In genomic region chr20:63273635-63274380, GRCh38 we compare ENCODE assay signal across 8 cellular contexts. TPM values are rescaled to one million over a fixed set of nuclear protein-coding genes. Genes with fewer than 3 reads are reported as not detected.
A peak's percentile ranks its signal among the peaks of the same experiment; 100 is the strongest.
DNase-seq lines count a peak whose midpoint lies in the region; ATAC-seq, FAIRE-seq and TF ChIP-seq lines count a peak whose summit lies in the region.

No MANE protein-coding gene starts in this region.

- peak overlapping the region; percentile 94 for H3K4me2 ChIP-seq in keratinocyte (ENCODE audit: control insufficient read depth, extremely low read depth, insufficient read depth, low read depth, low read length)

- H3K27ac ChIP-seq in keratinocyte (ENCODE audit: control insufficient read depth, insufficient read depth, low read length) (peak overlapping the region; percentile 75), thymus (ENCODE audit: low read depth) (no peak overlapping the region)

- TF ChIP-seq CTCF in HFF-Myc (IDR thresholded peaks at IDR 0.05; ENCODE audit: low read depth, low read length, missing control alignments) (no peak), keratinocyte (optimal IDR thresholded peaks at IDR 0.05 in 1 of 3, IDR thresholded peaks at IDR 0.05 in 1 of 3, conservative IDR thresholded peaks at IDR 0.05 in 1 of 3; ENCODE audit: extremely low read depth in 1 of 3, insufficient read depth in 2 of 3, low read length in 3 of 3) (no peak)

- H3K27me3 Mint-ChIP-seq in activated naive CD8-positive, alpha-beta T cell treated with anti-CD3 and anti-CD28 coated beads, Interleukin-2, amount 10 ng/mL, durations not matched to agents 7 days and 5 days = no peaks in the 10 kb centered on the region

- H3K9me3 Mint-ChIP-seq in activated naive CD8-positive, alpha-beta T cell treated with anti-CD3 and anti-CD28 coated beads, Interleukin-2, amount 10 ng/mL, durations not matched to agents 7 days and 5 days = no peaks in the 10 kb centered on the region

- peak overlapping the region; percentile 88 for H3K4me3 Mint-ChIP-seq in activated naive CD8-positive, alpha-beta T cell treated with anti-CD3 and anti-CD28 coated beads, Interleukin-2, amount 10 ng/mL, durations not matched to agents 7 days and 5 days

- POLR2A ChIA-PET in activated naive CD8-positive, alpha-beta T cell treated with anti-CD3 and anti-CD28 coated beads, Interleukin-2, amount 10 ng/mL, durations not matched to agents 7 days and 5 days (lab: Charles Lee) = interaction anchor here (1.0 to 1.6 kb wide), 3 partner anchors 10 to 480 kb away, joined by 3 to 4 read pairs (median 3); no protein-coding TSS in a partner anchor

- no peak overlapping the region for H2AFZ ChIP-seq in keratinocyte (ENCODE audit: control insufficient read depth, low read length)

- peak overlapping the region; percentile 79 for H3K27ac Mint-ChIP-seq in activated naive CD8-positive, alpha-beta T cell treated with anti-CD3 and anti-CD28 coated beads, Interleukin-2, amount 10 ng/mL, durations not matched to agents 7 days and 5 days

- peaks cover 13% of the 10 kb centered on the region for H4K20me1 ChIP-seq in keratinocyte (ENCODE audit: control insufficient read depth, extremely low read depth, insufficient read depth, low read length)

- H3K4me1 Mint-ChIP-seq in activated naive CD8-positive, alpha-beta T cell treated with anti-CD3 and anti-CD28 coated beads, Interleukin-2, amount 10 ng/mL, durations not matched to agents 7 days and 5 days = peaks cover 14% of the 10 kb centered on the region

- 75% methylated on average over 20 of the region's 20 CpGs for WGBS in thymus

- dilution Hi-C loops in keratinocyte (cut with MboI; ENCODE audit: extremely low pct_ligation_motif_present, low sequenced_read_pairs) = no loop called here

- FAIRE-seq in keratinocyte (lab: Jason Lieb, UNC) = no peak

- ATAC-seq in activated naive CD8-positive, alpha-beta T cell treated with anti-CD3 and anti-CD28 coated beads, Interleukin-2, amount 10 ng/mL, durations not matched to agents 7 days and 5 days (ENCODE audit: low read depth) = no peak

- peaks cover 17% of the 10 kb centered on the region for H3K4me1 ChIP-seq in keratinocyte (ENCODE audit: control insufficient read depth, extremely low read depth, insufficient read depth, low read length)
- H3K4me1 ChIP-seq in thymus (ENCODE audit: control insufficient read depth, insufficient read depth, low read length) = peaks cover 9% of the 10 kb centered on the region

- H3K9ac ChIP-seq in keratinocyte (ENCODE audit: control insufficient read depth, extremely low read depth, insufficient read depth, low read length) = peak overlapping the region; percentile 90

- H3K4me3 ChIP-seq in HFF-Myc (replicated peaks; ENCODE audit: low read depth, low read length) (peak overlapping the region; percentile 92), keratinocyte (ENCODE audit: control insufficient read depth in 2 of 3, extremely low read depth in 1 of 3, insufficient read depth in 2 of 3, low read depth in 1 of 3, low read length in 3 of 3) (peak overlapping the region; percentile 61 to 97 (median 91)), thymus (ENCODE audit: low read length) (peak overlapping the region; percentile 89)

- H3K79me2 ChIP-seq in keratinocyte (ENCODE audit: control insufficient read depth, insufficient read depth, low read length) = peaks cover 51% of the 10 kb centered on the region

- in situ Hi-C loops in ACHN (cut with HindIII; ENCODE audit: low pct_ligation_motif_present, low pct_unique_long_range_greater_than_20kb, low sequenced_read_pairs) = no loop called here

- DNase-seq in ACHN (peak; percentile 80), HFF-Myc (ENCODE audit: extremely low read depth, low read depth) (peak; percentile 26), keratinocyte (ENCODE audit: low read depth, low spot score) (no peak), inferior parietal cortex (ENCODE audit: extremely low spot score) (no peak), NK-92 (lab: John Stamatoyannopoulos, UW; ENCODE audit: unreplicated experiment) (no peak), SKM-1 (lab: John Stamatoyannopoulos, UW; ENCODE audit: unreplicated experiment) (no peak)
- no peak for DNase-seq in activated naive CD8-positive, alpha-beta T cell treated with anti-CD3 and anti-CD28 coated beads, Interleukin-2, amount 10 ng/mL, durations not matched to agents 7 days and 5 days

- H3K27me3 ChIP-seq in keratinocyte (ENCODE audit: control insufficient read depth, extremely low read depth, insufficient read depth, low read length) (no peaks in the 10 kb centered on the region), thymus (ENCODE audit: control insufficient read depth, insufficient read depth) (no peaks in the 10 kb centered on the region)

- H3K36me3 ChIP-seq in keratinocyte (ENCODE audit: control insufficient read depth in 2 of 2, extremely low read depth in 1 of 2, insufficient read depth in 2 of 2, low read length in 2 of 2) (peaks cover 17 to 24% of the 10 kb centered on the region in 2 experiments), thymus (ENCODE audit: control insufficient read depth, insufficient read depth) (peaks cover 35% of the 10 kb centered on the region)

- H3K9me3 ChIP-seq in keratinocyte (ENCODE audit: control insufficient read depth, low read depth, low read length) (no peaks in the 10 kb centered on the region), thymus (ENCODE audit: control insufficient read depth) (peaks cover 2% of the 10 kb centered on the region)

- peaks cover 2% of the 10 kb centered on the region for H3K9me1 ChIP-seq in keratinocyte (ENCODE audit: control insufficient read depth, extremely low read depth, insufficient read depth, low read length)

- H3K36me3 Mint-ChIP-seq in activated naive CD8-positive, alpha-beta T cell treated with anti-CD3 and anti-CD28 coated beads, Interleukin-2, amount 10 ng/mL, durations not matched to agents 7 days and 5 days = no peaks in the 10 kb centered on the region

RNA-seq across cellular contexts. Expression of gene ARFGAP1, which starts 1.2 kb away (rescaled TPM):
- 10 to 100 TPM; 86.1 to 87.6 TPM for total RNA-seq in activated naive CD8-positive, alpha-beta T cell treated with anti-CD3 and anti-CD28 coated beads, Interleukin-2, amount 10 ng/mL, durations not matched to agents 7 days and 5 days
- 31.5 to 48.6 TPM (median 32.2 TPM) in 3 replicates for polyA plus RNA-seq in keratinocyte
- 34.5 TPM for polyA plus RNA-seq in keratinocyte (2011; ENCODE audit: low read depth)
- 22.7 and 37.2 TPM in 2 replicates for polyA plus RNA-seq in keratinocyte (2011; cell fraction: cytosol; rRNA removed)
- polyA plus RNA-seq in keratinocyte (2011; cell fraction: nucleus; rRNA removed) = 128 and 155 TPM in 2 replicates
- 29.0 and 57.9 TPM in 2 replicates for polyA plus RNA-seq in keratinocyte (2012; ENCODE audit: low replicate concordance)
- 41.4 to 84.3 TPM (median 46.5 TPM) in 3 replicates for polyA minus RNA-seq in keratinocyte
- polyA minus RNA-seq in keratinocyte (2011; cell fraction: cytosol; rRNA and poly(A)+ RNA removed) = 73.1 TPM
- 48.7 and 57.2 TPM in 2 replicates for polyA minus RNA-seq in keratinocyte (2011; cell fraction: nucleus; rRNA and poly(A)+ RNA removed)
- polyA plus RNA-seq in thymus = 111 TPM

RNA-seq across cellular contexts. Expression of gene COL20A1, which starts 19.2 kb away (rescaled TPM):
- total RNA-seq in activated naive CD8-positive, alpha-beta T cell treated with anti-CD3 and anti-CD28 coated beads, Interleukin-2, amount 10 ng/mL, durations not matched to agents 7 days and 5 days = under 1 TPM in 1 of 2 experiments, not detected in 1; 0.26 TPM
- polyA plus RNA-seq in keratinocyte (not detected in 3 replicates), thymus (0.30 TPM)
- polyA plus RNA-seq in keratinocyte (2011; ENCODE audit: low read depth) = not detected
- polyA plus RNA-seq in keratinocyte (2011; cell fraction: cytosol; rRNA removed) = not detected in 2 replicates
- polyA plus RNA-seq in keratinocyte (2011; cell fraction: nucleus; rRNA removed) = not detected in 2 replicates
- polyA plus RNA-seq in keratinocyte (2012; ENCODE audit: low replicate concordance) = not detected in 2 replicates
- polyA minus RNA-seq in keratinocyte = not detected in 3 replicates
- not detected for polyA minus RNA-seq in keratinocyte (2011; cell fraction: cytosol; rRNA and poly(A)+ RNA removed)
- 0.32 TPM in 1 of 2 replicates, not detected in the other for polyA minus RNA-seq in keratinocyte (2011; cell fraction: nucleus; rRNA and poly(A)+ RNA removed)

RNA-seq across cellular contexts. Expression of gene NKAIN4, which starts 19.5 kb away (rescaled TPM):
- total RNA-seq in activated naive CD8-positive, alpha-beta T cell treated with anti-CD3 and anti-CD28 coated beads, Interleukin-2, amount 10 ng/mL, durations not matched to agents 7 days and 5 days = not detected
- polyA plus RNA-seq in keratinocyte (not detected in 3 replicates), thymus (2.2 TPM)
- polyA plus RNA-seq in keratinocyte (2011; ENCODE audit: low read depth) = not detected
- not detected in 2 replicates for polyA plus RNA-seq in keratinocyte (2011; cell fraction: cytosol; rRNA removed)
- polyA plus RNA-seq in keratinocyte (2011; cell fraction: nucleus; rRNA removed) = not detected in 2 replicates
- not detected in 2 replicates for polyA plus RNA-seq in keratinocyte (2012; ENCODE audit: low replicate concordance)
- not detected in 3 replicates for polyA minus RNA-seq in keratinocyte
- polyA minus RNA-seq in keratinocyte (2011; cell fraction: cytosol; rRNA and poly(A)+ RNA removed) = not detected
- polyA minus RNA-seq in keratinocyte (2011; cell fraction: nucleus; rRNA and poly(A)+ RNA removed) = not detected in 2 replicates

RNA-seq across cellular contexts. Expression of gene BIRC7, which starts 38.1 kb away (rescaled TPM):
- not detected for total RNA-seq in activated naive CD8-positive, alpha-beta T cell treated with anti-CD3 and anti-CD28 coated beads, Interleukin-2, amount 10 ng/mL, durations not matched to agents 7 days and 5 days
- not detected in 3 replicates for polyA plus RNA-seq in keratinocyte
- polyA plus RNA-seq in keratinocyte (2011; ENCODE audit: low read depth) = not detected
- not detected in 2 replicates for polyA plus RNA-seq in keratinocyte (2011; cell fraction: cytosol; rRNA removed)
- not detected in 2 replicates for polyA plus RNA-seq in keratinocyte (2011; cell fraction: nucleus; rRNA removed)
- not detected in 2 replicates for polyA plus RNA-seq in keratinocyte (2012; ENCODE audit: low replicate concordance)
- not detected in 3 replicates for polyA minus RNA-seq in keratinocyte
- polyA minus RNA-seq in keratinocyte (2011; cell fraction: cytosol; rRNA and poly(A)+ RNA removed) = not detected
- polyA minus RNA-seq in keratinocyte (2011; cell fraction: nucleus; rRNA and poly(A)+ RNA removed) = not detected in 2 replicates
- 0.87 TPM for polyA plus RNA-seq in thymus

RNA-seq across cellular contexts. Expression of gene YTHDF1, which starts 57.9 kb away (rescaled TPM):
- 10 to 100 TPM; 38.0 to 41.2 TPM for total RNA-seq in activated naive CD8-positive, alpha-beta T cell treated with anti-CD3 and anti-CD28 coated beads, Interleukin-2, amount 10 ng/mL, durations not matched to agents 7 days and 5 days
- polyA plus RNA-seq in keratinocyte (23.4 to 34.8 TPM (median 26.4 TPM) in 3 replicates), thymus (38.2 TPM)
- 10.1 TPM for polyA plus RNA-seq in keratinocyte (2011; ENCODE audit: low read depth)
- 24.7 and 25.3 TPM in 2 replicates for polyA plus RNA-seq in keratinocyte (2011; cell fraction: cytosol; rRNA removed)
- polyA plus RNA-seq in keratinocyte (2011; cell fraction: nucleus; rRNA removed) = 34.2 and 41.0 TPM in 2 replicates
- 29.3 and 29.6 TPM in 2 replicates for polyA plus RNA-seq in keratinocyte (2012; ENCODE audit: low replicate concordance)
- polyA minus RNA-seq in keratinocyte = 22.0 to 32.9 TPM (median 23.6 TPM) in 3 replicates
- polyA minus RNA-seq in keratinocyte (2011; cell fraction: cytosol; rRNA and poly(A)+ RNA removed) = 41.2 TPM
- 20.6 and 25.3 TPM in 2 replicates for polyA minus RNA-seq in keratinocyte (2011; cell fraction: nucleus; rRNA and poly(A)+ RNA removed)

Comparison
In these comparisons a context has a peak if more than half of its experiments do, and no peak if none do; other contexts are left out.
1. DNase-seq: peak in ACHN (single experiment) and HFF-Myc (single experiment); none in activated naive CD8-positive, alpha-beta T cell treated with anti-CD3 and anti-CD28 coated beads, Interleukin-2, amount 10 ng/mL, durations not matched to agents 7 days and 5 days (single experiment), keratinocyte (single experiment), inferior parietal cortex (single experiment), NK-92 (single experiment) and SKM-1 (single experiment).
2. Peak in every context shown above with its lines, with median percentiles within 50 percentile points of each other: H3K4me3 ChIP-seq.